In genomic region chr2:84152471-84152870, GRCh38 we compare ENCODE assay signal across 25 cellular contexts.
"Had no signal": no experiment of that assay in that cellular context is flagged by ENCODE, and none has a peak within 500 bp of the region (broad histone marks: within the 10 kb centered on the region; RNA-seq: fewer than 3 reads in every experiment).

No MANE protein-coding gene starts in this region.

- H3K4me1 ChIP-seq: esophagus muscularis mucosa, heart right ventricle, lower lobe of right lung, pancreas, testis, tibial artery, upper lobe of left lung had no signal

- H3K4me3 ChIP-seq: dorsolateral prefrontal cortex, esophagus muscularis mucosa, heart right ventricle, lower lobe of right lung, pancreas, smooth muscle cell, testis, tibial artery, upper lobe of left lung had no signal

- H3K36me3 ChIP-seq: esophagus muscularis mucosa, heart right ventricle, lower lobe of right lung, pancreas, tibial artery, upper lobe of left lung had no signal

- DNase-seq: dorsolateral prefrontal cortex; effector CD4-positive, alpha-beta T cell; foreskin melanocyte; glutamatergic neuron; heart right ventricle; hippocampal formation; left ventricle myocardium superior; lower lobe of right lung; natural killer cell; pancreas; stimulated activated CD4-positive, alpha-beta T cell treated with anti-CD3 and anti-CD28 coated beads, Interleukin-12 subunit alpha, Interleukin-12 subunit beta, amount 100 ng/mL, for 4 hours; stimulated activated CD4-positive, alpha-beta T cell treated with anti-CD3 and anti-CD28 coated beads, Interleukin-1b, Interleukin-23, amount 100 ng/mL, for 48 hours; stimulated activated CD4-positive, alpha-beta T cell treated with anti-CD3 and anti-CD28 coated beads, Interleukin-4, amount 100 ng/mL, for 1 hour; stimulated activated CD8-positive, alpha-beta memory T cell treated with anti-CD3 and anti-CD28 coated beads, Interleukin-4, amount 100 ng/mL, for 48 hours; stimulated activated naive CD4-positive, alpha-beta T cell; substantia nigra; testis; tibial artery; upper lobe of left lung had no signal

- H3K4me2 ChIP-seq: smooth muscle cell had no signal

- ATAC-seq: heart right ventricle, left ventricle myocardium superior, lower lobe of right lung, natural killer cell, pancreas, sciatic nerve had no signal

- H3K27me3 ChIP-seq: dorsolateral prefrontal cortex, esophagus muscularis mucosa, heart right ventricle, pancreas, testis, tibial artery, upper lobe of left lung had no signal

- H3K9me3 ChIP-seq: heart right ventricle, lower lobe of right lung, pancreas, testis, tibial artery, upper lobe of left lung had no signal

- H3K27ac ChIP-seq: dorsolateral prefrontal cortex, esophagus muscularis mucosa, heart right ventricle, lower lobe of right lung, pancreas, testis, tibial artery, upper lobe of left lung had no signal

- FAIRE-seq: colon, islet of Langerhans, pancreas, urothelium cell line had no signal
